15 cellular contexts compared by ENCODE assay signal in genomic region chr10:103648231-103648950, GRCh38.
DNase-seq lines count a peak whose midpoint lies in the region; ATAC-seq, FAIRE-seq and TF ChIP-seq lines count a peak whose summit lies in the region.
"Had no signal": no experiment of that assay in that cellular context is flagged by ENCODE, and none has a peak within 500 bp of the region (broad histone marks: within the 10 kb centered on the region; RNA-seq: fewer than 3 reads in every experiment).

No MANE protein-coding gene starts in this region.

- H3K9ac ChIP-seq in BLaER1: no peak overlapping the region

- peak overlapping the region; percentile 67; the same call in 1 of the 2 replicates for H3K4me2 ChIP-seq in BLaER1

- no peak for TF ChIP-seq POLR2A in stomach (IDR thresholded peaks at IDR 0.05)

- no peak for DNase-seq in chondrocyte (ENCODE audit: low spot score)
- DNase-seq in left lung: no peak
- DNase-seq in stomach: no peak
- no peak for DNase-seq in NCI-H226
- DNase-seq in HTR-8/SVneo (ENCODE audit: insufficient read length, low spot score): no peak
- DNase-seq: activated T-cell treated with anti-CD3 and anti-CD28 coated beads, Interleukin-2, amount 50 U/mL, for 72 hours; amygdala; Calu3; stimulated activated naive CD4-positive, alpha-beta T cell treated with Interleukin-2 at 50 U/mL for 16 hours had no signal

- TF ChIP-seq CTCF in chondrocyte (IDR thresholded peaks at IDR 0.05) (no peak), left lung (IDR thresholded peaks at IDR 0.05) (no peak), stomach (IDR thresholded peaks at IDR 0.05) (no peak)

- H3K4me1 Mint-ChIP-seq in chondrocyte (ENCODE audit: low read depth): peaks cover 48% of the 10 kb centered on the region

- no peak for TF ChIP-seq EP300 in stomach (IDR thresholded peaks at IDR 0.05)

- H3K27me3 Mint-ChIP-seq in chondrocyte (ENCODE audit: low read depth): no peaks in the 10 kb centered on the region

- H3K27me3 ChIP-seq in BLaER1 (no peaks in the 10 kb centered on the region), left lung (no peaks in the 10 kb centered on the region), stomach (no peaks in the 10 kb centered on the region)

- no peak overlapping the region for H3K4me3 ChIP-seq in BLaER1
- no peak overlapping the region for H3K4me3 ChIP-seq in left lung
- H3K4me3 ChIP-seq in stomach: no peak overlapping the region
- H3K4me3 ChIP-seq: lower lobe of right lung had no signal

- H3K9me3 ChIP-seq in BLaER1 (no peaks in the 10 kb centered on the region), left lung (no peaks in the 10 kb centered on the region), stomach (no peaks in the 10 kb centered on the region)
- H3K9me3 ChIP-seq: lower lobe of right lung had no signal

- no peak for FAIRE-seq in HTR-8/SVneo (lab: Jason Lieb, UNC)
- FAIRE-seq: colon, TTC549 had no signal

- ATAC-seq in left lung: peak; percentile 8
- no peak for ATAC-seq in HG02852 (IDR thresholded peaks at IDR 0.05; ENCODE audit: unreplicated experiment)
- ATAC-seq in SK-N-SH treated with all-trans-retinoic acid at 6 μM for 48 hours: no peak
- ATAC-seq: activated T-cell treated with anti-CD3 and anti-CD28 coated beads, Interleukin-2, amount 50 U/mL, for 72 hours had no signal

- 55 to 73% (median 66%) methylated on average over 16 of the region's 16 CpGs for WGBS in stomach, 5 donors

- intact Hi-C loops in left lung (cut with DNase I) (no loop called here), stomach (cut with DNase I; ENCODE audit: low total_unique reads) (no loop called here)

- H3K27ac ChIP-seq in BLaER1 (no peak overlapping the region), left lung (peak overlapping the region in 1 of 2 donors; percentile 30), stomach (peak overlapping the region; percentile 4 to 77 (median 57))

- H3K36me3 ChIP-seq in BLaER1 (peaks cover 94% of the 10 kb centered on the region), left lung (peaks cover 0 to 6% of the 10 kb centered on the region in 2 donors), stomach (peaks cover 0 to 29% (median 16%) of the 10 kb centered on the region in 4 donors)

- H3K27ac Mint-ChIP-seq in chondrocyte (ENCODE audit: unreplicated experiment): peak overlapping the region; percentile 68
- H3K27ac Mint-ChIP-seq: activated T-cell treated with anti-CD3 and anti-CD28 coated beads, Interleukin-2, amount 50 U/mL, for 72 hours had no signal

- peaks cover 100% of the 10 kb centered on the region for H4K20me1 ChIP-seq in BLaER1

- no peak overlapping the region for H3K4me3 Mint-ChIP-seq in chondrocyte (ENCODE audit: unreplicated experiment)
- H3K4me3 Mint-ChIP-seq: activated T-cell treated with anti-CD3 and anti-CD28 coated beads, Interleukin-2, amount 50 U/mL, for 72 hours had no signal

- H3K4me1 ChIP-seq in BLaER1 (peaks cover 82% of the 10 kb centered on the region), left lung (peaks cover 25 to 40% of the 10 kb centered on the region in 2 donors), stomach (peaks cover 31 to 80% (median 56%) of the 10 kb centered on the region in 4 donors)

- H3K36me3 Mint-ChIP-seq in chondrocyte (ENCODE audit: low read depth): peaks cover 3% of the 10 kb centered on the region

- no peaks in the 10 kb centered on the region for H3K9me3 Mint-ChIP-seq in chondrocyte (ENCODE audit: low read depth)
- H3K9me3 Mint-ChIP-seq: activated T-cell treated with anti-CD3 and anti-CD28 coated beads, Interleukin-2, amount 50 U/mL, for 72 hours had no signal

TF ChIP-seq in SK-N-SH treated with all-trans-retinoic acid at 6 μM for 48 hours, 23 proteins besides CTCF, POLR2A, EP300 and RAD21:
- TF ChIP-seq TSHZ2 (CRISPR knock-in tag; IDR thresholded peaks at IDR 0.05) (no peak), ZNF565 (CRISPR knock-in tag; conservative IDR thresholded peaks at IDR 0.05; ENCODE audit: low read depth) (no peak), BACH2 (CRISPR knock-in tag; IDR thresholded peaks at IDR 0.05; ENCODE audit: borderline replicate concordance) (no peak), ARNTL (CRISPR knock-in tag; IDR thresholded peaks at IDR 0.05; ENCODE audit: borderline replicate concordance, low read depth) (no peak), ZFP30 (CRISPR knock-in tag; IDR thresholded peaks at IDR 0.05) (no peak), ZFP3 (CRISPR knock-in tag; IDR thresholded peaks at IDR 0.05) (no peak), ZNF8 (CRISPR knock-in tag; IDR thresholded peaks at IDR 0.05) (no peak), OSR1 (CRISPR knock-in tag; IDR thresholded peaks at IDR 0.05) (no peak), CSDC2 (CRISPR knock-in tag; IDR thresholded peaks at IDR 0.05) (no peak), ZC3H10 (CRISPR knock-in tag; IDR thresholded peaks at IDR 0.05) (no peak), GLIS3 (CRISPR knock-in tag; IDR thresholded peaks at IDR 0.05) (no peak), SNAI2 (CRISPR knock-in tag; IDR thresholded peaks at IDR 0.05) (no peak)
- TF ChIP-seq, protein P1, sequence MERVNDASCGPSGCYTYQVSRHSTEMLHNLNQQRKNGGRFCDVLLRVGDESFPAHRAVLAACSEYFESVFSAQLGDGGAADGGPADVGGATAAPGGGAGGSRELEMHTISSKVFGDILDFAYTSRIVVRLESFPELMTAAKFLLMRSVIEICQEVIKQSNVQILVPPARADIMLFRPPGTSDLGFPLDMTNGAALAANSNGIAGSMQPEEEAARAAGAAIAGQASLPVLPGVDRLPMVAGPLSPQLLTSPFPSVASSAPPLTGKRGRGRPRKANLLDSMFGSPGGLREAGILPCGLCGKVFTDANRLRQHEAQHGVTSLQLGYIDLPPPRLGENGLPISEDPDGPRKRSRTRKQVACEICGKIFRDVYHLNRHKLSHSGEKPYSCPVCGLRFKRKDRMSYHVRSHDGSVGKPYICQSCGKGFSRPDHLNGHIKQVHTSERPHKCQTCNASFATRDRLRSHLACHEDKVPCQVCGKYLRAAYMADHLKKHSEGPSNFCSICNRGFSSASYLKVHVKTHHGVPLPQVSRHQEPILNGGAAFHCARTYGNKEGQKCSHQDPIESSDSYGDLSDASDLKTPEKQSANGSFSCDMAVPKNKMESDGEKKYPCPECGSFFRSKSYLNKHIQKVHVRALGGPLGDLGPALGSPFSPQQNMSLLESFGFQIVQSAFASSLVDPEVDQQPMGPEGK (CRISPR knock-in tag; IDR thresholded peaks at IDR 0.05; ENCODE audit: borderline replicate concordance): no peak
